Comparison of ENCODE assay signal across 8 cellular contexts in the genomic region with DNA sequence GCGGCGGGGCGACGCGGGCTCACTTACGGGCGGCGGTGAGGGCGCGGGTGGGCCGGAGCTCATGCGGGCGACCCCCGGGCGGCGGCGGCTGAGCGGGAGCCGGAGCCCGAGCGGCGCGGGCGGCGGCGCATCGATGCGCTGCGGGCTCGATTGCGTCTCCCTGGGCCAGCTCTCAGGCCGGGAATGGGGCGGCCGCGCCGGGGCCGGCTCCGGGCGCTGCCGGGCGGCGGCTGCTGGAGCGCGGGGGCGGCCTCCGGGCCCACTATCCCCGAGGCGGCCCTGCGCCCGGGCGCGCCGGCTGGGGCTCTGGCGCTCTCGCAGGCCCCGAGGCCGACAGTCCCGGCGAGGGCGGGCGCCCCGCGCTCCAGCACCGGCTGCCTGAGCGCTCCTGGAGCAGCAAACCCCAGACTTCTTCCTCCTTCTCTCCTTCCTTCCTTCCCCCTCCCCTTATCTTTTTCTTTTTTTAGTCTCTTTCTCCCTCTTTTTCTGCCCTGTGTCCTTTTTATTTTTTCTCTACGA. TPM values are rescaled to one million over a fixed set of nuclear protein-coding genes. Genes with fewer than 3 reads are reported as not detected.
DNase-seq lines count a peak whose midpoint lies in the region; ATAC-seq, FAIRE-seq and TF ChIP-seq lines count a peak whose summit lies in the region.

No MANE protein-coding gene starts in this region.

- H3K9ac ChIP-seq in Loucy (ENCODE audit: low read depth, low read length, poor library complexity, severe bottlenecking) (no peak overlapping the region), parathyroid adenoma (peak overlapping the region; percentile 53)

- H3K27ac ChIP-seq in right atrium auricular region (peak overlapping the region; percentile 78 to 89), parathyroid adenoma (peak overlapping the region; percentile 56)

- FAIRE-seq in GM19239 (lab: Jason Lieb, UNC), result no peak

- no TSS peak for BruUV-seq in Caco-2 (replicated peaks; lab: Mats Ljungman, UMichigan)

- no peaks in the 10 kb centered on the region for H3K9me2 ChIP-seq in Loucy (replicated peaks; ENCODE audit: low read depth, low read length)

- no peaks in the 10 kb centered on the region for H3F3A ChIP-seq in Loucy (ENCODE audit: low read depth)

- no peaks in the 10 kb centered on the region for H3K36me3 Mint-ChIP-seq in Caco-2 (ENCODE audit: insufficient read depth, unreplicated experiment)

- TF ChIP-seq CTCF in Caco-2 (IDR thresholded peaks at IDR 0.05; ENCODE audit: insufficient read depth in 1 of 2, low read depth in 1 of 2, low read length in 1 of 2, severe bottlenecking in 1 of 2, unreplicated experiment in 1 of 2), result no peak
- TF ChIP-seq CTCF in Loucy (conservative IDR thresholded peaks at IDR 0.05; ENCODE audit: low read length), result no peak
- no peak for TF ChIP-seq CTCF in right atrium auricular region (IDR thresholded peaks at IDR 0.05)
- TF ChIP-seq CTCF in parathyroid adenoma (IDR thresholded peaks at IDR 0.05), result no peak

- ATAC-seq in HG02642 (IDR thresholded peaks at IDR 0.05; ENCODE audit: poor library complexity, unreplicated experiment), result no peak

- H2AFZ ChIP-seq in Loucy (ENCODE audit: low read length), result peak overlapping the region; percentile 60; the same call in 1 of the 2 replicates
- H2AFZ ChIP-seq in parathyroid adenoma, result peak overlapping the region; percentile 95

- DNase-seq in Caco-2 (peak in 1 of 2 experiments; percentile 41), amniotic epithelial cell (ENCODE audit: low read depth) (peak; percentile 46), right atrium auricular region (ENCODE audit: low spot score) (no peak), GM19239 (ENCODE audit: insufficient read length, low spot score) (no peak)
- DNase-seq in stimulated activated naive CD4-positive, alpha-beta T cell treated with Interleukin-2 at 50 U/mL for 16 hours (lab: John Stamatoyannopoulos, UW), result no peak

- CTCF ChIA-PET in Caco-2 (lab: Charles Lee), result no interaction called here

- H3K4me1 ChIP-seq in Caco-2, result no peaks in the 10 kb centered on the region
- peaks cover 4% of the 10 kb centered on the region for H3K4me1 ChIP-seq in Loucy (ENCODE audit: insufficient read depth, low read length, poor library complexity, severe bottlenecking)
- H3K4me1 ChIP-seq in right atrium auricular region, result peaks cover 0 to 29% of the 10 kb centered on the region in 2 donors
- no peaks in the 10 kb centered on the region for H3K4me1 ChIP-seq in parathyroid adenoma

- H3K9me3 Mint-ChIP-seq in Caco-2 (ENCODE audit: unreplicated experiment), result no peaks in the 10 kb centered on the region

- H3K27me3 Mint-ChIP-seq in Caco-2 (ENCODE audit: insufficient read depth, unreplicated experiment), result peaks cover 30% of the 10 kb centered on the region

- H3K36me3 ChIP-seq in Caco-2 (ENCODE audit: control insufficient read depth, insufficient read depth, low read length), result no peaks in the 10 kb centered on the region
- H3K36me3 ChIP-seq in Loucy (ENCODE audit: insufficient read depth, low read length), result no peaks in the 10 kb centered on the region
- H3K36me3 ChIP-seq in right atrium auricular region, result no peaks in the 10 kb centered on the region
- H3K36me3 ChIP-seq in parathyroid adenoma (ENCODE audit: control insufficient read depth, insufficient read depth, low read length), result no peaks in the 10 kb centered on the region

- H3K9me3 ChIP-seq in Caco-2 (no peaks in the 10 kb centered on the region), Loucy (ENCODE audit: insufficient read depth, low read depth, low read length) (no peaks in the 10 kb centered on the region), right atrium auricular region (no peaks in the 10 kb centered on the region), parathyroid adenoma (ENCODE audit: control insufficient read depth, low read length) (no peaks in the 10 kb centered on the region)

- peak overlapping the region; percentile 64 for H3K4me2 ChIP-seq in Loucy (ENCODE audit: low read depth, low read length, poor library complexity, severe bottlenecking)
- peak overlapping the region; percentile 86 for H3K4me2 ChIP-seq in parathyroid adenoma (ENCODE audit: low read length)

- H3K4me3 Mint-ChIP-seq in Caco-2 (ENCODE audit: unreplicated experiment), result peak overlapping the region; percentile 71

- intact Hi-C loops in Caco-2 (cut with micrococcal nuclease; ENCODE audit: unreplicated experiment), result no loop called here

- H4K20me1 ChIP-seq in Loucy (ENCODE audit: insufficient read depth, low read length, poor library complexity, severe bottlenecking), result peaks cover 4% of the 10 kb centered on the region

- H3K4me1 Mint-ChIP-seq in Caco-2 (ENCODE audit: low read depth, unreplicated experiment), result no peaks in the 10 kb centered on the region

- no peak overlapping the region for H3K27ac Mint-ChIP-seq in Caco-2 (ENCODE audit: unreplicated experiment)

- POLR2A ChIA-PET in Caco-2 (lab: Charles Lee), result no interaction called here

- peaks cover 20% of the 10 kb centered on the region for H3K79me2 ChIP-seq in Loucy (ENCODE audit: insufficient read depth, low read length)
- H3K79me2 ChIP-seq in parathyroid adenoma, result peaks cover 3% of the 10 kb centered on the region

- H3K4me3 ChIP-seq in Caco-2 (ENCODE audit: low read depth, low read length) (peak overlapping the region; percentile 25), Loucy (ENCODE audit: low read length, poor library complexity, severe bottlenecking) (peak overlapping the region; percentile 71), right atrium auricular region (peak overlapping the region; percentile 85 to 89), parathyroid adenoma (ENCODE audit: low read depth, low read length) (peak overlapping the region; percentile 68)

- H3K27me3 ChIP-seq in Caco-2 (replicated peaks; ENCODE audit: control insufficient read depth, insufficient read depth, low read length), result no peaks in the 10 kb centered on the region; the same call in 1 of the 2 replicates
- no peaks in the 10 kb centered on the region for H3K27me3 ChIP-seq in Loucy (ENCODE audit: insufficient read depth, low read length, poor library complexity, severe bottlenecking)
- H3K27me3 ChIP-seq in right atrium auricular region, result peaks cover 6 to 20% of the 10 kb centered on the region in 2 donors
- H3K27me3 ChIP-seq in parathyroid adenoma (ENCODE audit: control insufficient read depth, insufficient read depth, low read length), result no peaks in the 10 kb centered on the region

RNA-seq across cellular contexts. Expression of gene TSHZ3, which starts 1.5 kb away (rescaled TPM):
- total RNA-seq in Caco-2 (2022), result not detected in 2 replicates
- total RNA-seq in right atrium auricular region, result 1 to 10 TPM; 3.9 to 5.6 TPM

Comparison
In these comparisons a context has a peak if more than half of its experiments do, and no peak if none do; other contexts are left out.
1. H3K4me3 ChIP-seq: peak in every context shown above with its lines; median percentile 87 in right atrium auricular region; 71 in Loucy; 68 in parathyroid adenoma; 25 in Caco-2.